In genomic region chr12:124938606-124939427, GRCh38 we compare ENCODE assay signal across 8 cellular contexts. TPM values are rescaled to one million over a fixed set of nuclear protein-coding genes. Genes with fewer than 3 reads are reported as not detected.
DNase-seq lines count a peak whose midpoint lies in the region; ATAC-seq, FAIRE-seq and TF ChIP-seq lines count a peak whose summit lies in the region.

No MANE protein-coding gene starts in this region.

- 2% methylated on average over 22 of the region's 22 CpGs for WGBS in A549 (ENCODE audit: missing lambda C conversion rate)
- WGBS in thymus, result 2% methylated on average over 22 of the region's 22 CpGs

- in situ Hi-C loops in GM18951 (cut with MboI; ENCODE audit: low sequenced_read_pairs, unreplicated experiment), result no loop called here

- no peaks in the 10 kb centered on the region for H3K27me3 ChIP-seq in effector memory CD4-positive, alpha-beta T cell (replicated peaks; ENCODE audit: control insufficient read depth, insufficient read depth, low read length, poor library complexity, severe bottlenecking)
- H3K27me3 ChIP-seq in thymus (ENCODE audit: control insufficient read depth, insufficient read depth), result no peaks in the 10 kb centered on the region

- POLR2A ChIA-PET in A549 (lab: Yijun Ruan, JAX), result interaction anchor here (1.2 to 4.5 kb wide), 9 partner anchors 11 to 33 kb away, joined by 4 to 125 read pairs (median 15); partner anchors contain the start of gene UBC

- H3K9me3 ChIP-seq in A549, result no peaks in the 10 kb centered on the region
- H3K9me3 ChIP-seq in effector memory CD4-positive, alpha-beta T cell (ENCODE audit: control insufficient read depth, low read length), result no peaks in the 10 kb centered on the region
- H3K9me3 ChIP-seq in mucosa of descending colon, result no peaks in the 10 kb centered on the region
- H3K9me3 ChIP-seq in thymus (ENCODE audit: control insufficient read depth), result no peaks in the 10 kb centered on the region

- peaks cover 29% of the 10 kb centered on the region for H3K4me1 ChIP-seq in A549
- H3K4me1 ChIP-seq in effector memory CD4-positive, alpha-beta T cell (ENCODE audit: control insufficient read depth, insufficient read depth, low read length, poor library complexity, severe bottlenecking), result peaks cover 8% of the 10 kb centered on the region
- peaks cover 29% of the 10 kb centered on the region for H3K4me1 ChIP-seq in mucosa of descending colon (ENCODE audit: low read depth)
- H3K4me1 ChIP-seq in thymus (ENCODE audit: control insufficient read depth, insufficient read depth, low read length), result peaks cover 2% of the 10 kb centered on the region

- TF ChIP-seq RAD21 in A549 (conservative IDR thresholded peaks at IDR 0.05 in 1 of 2, IDR thresholded peaks at IDR 0.05 in 1 of 2), result peak; percentile 83 to 84

- intact Hi-C loops in mucosa of descending colon (cut with DNase I, micrococcal nuclease), result no loop called here

- FAIRE-seq in A549 (lab: Jason Lieb, UNC) (peak; percentile 13), TTC549 (lab: Jason Lieb, UNC) (peak; percentile 60)

- H3K27ac ChIP-seq in A549 (peak overlapping the region; percentile 92 to 97), thymus (ENCODE audit: low read depth) (peak overlapping the region; percentile 89)
- H3K27ac ChIP-seq in effector memory CD4-positive, alpha-beta T cell (ENCODE audit: insufficient read depth, low read length, poor library complexity, severe bottlenecking), result peak overlapping the region; percentile 68

- CTCF ChIA-PET in A549 (lab: Yijun Ruan, JAX), result interaction anchor here (0.6 to 14.4 kb wide), 8 partner anchors 11 to 54 kb away, joined by 3 to 243 read pairs (median 26); partner anchors contain the start of genes BRI3BP and UBC

- no peaks in the 10 kb centered on the region for H3K36me3 ChIP-seq in effector memory CD4-positive, alpha-beta T cell (ENCODE audit: control insufficient read depth, insufficient read depth, low read length)
- H3K36me3 ChIP-seq in mucosa of descending colon (ENCODE audit: low read depth), result no peaks in the 10 kb centered on the region
- no peaks in the 10 kb centered on the region for H3K36me3 ChIP-seq in thymus (ENCODE audit: control insufficient read depth, insufficient read depth)

- TF ChIP-seq POLR2A in A549 (IDR thresholded peaks at IDR 0.05; ENCODE audit: low read length) (peak; percentile 31; the same call in 1 of the 2 replicates), GM18951 (IDR thresholded peaks at IDR 0.05; ENCODE audit: extremely low read depth, insufficient read depth, insufficient read length) (peak; percentile 25)

- ATAC-seq in A549, result peak; percentile 52 to 53
- peak; percentile 29 for ATAC-seq in HG03139 (IDR thresholded peaks at IDR 0.05; ENCODE audit: unreplicated experiment)
- peak; percentile 66 for ATAC-seq in mucosa of descending colon

- DNase-seq in A549 (ENCODE audit: low read depth in 1 of 2, low spot score in 1 of 2) (peak in 1 of 2 experiments; percentile 97), mucosa of descending colon (peak in 2 of 3 donors; percentile 75 to 82), NCI-H510A (lab: John Stamatoyannopoulos, UW) (no peak)
- peak; percentile 42 to 50 (median 47) for DNase-seq in effector memory CD4-positive, alpha-beta T cell

- TF ChIP-seq CTCF in A549 (IDR thresholded peaks at IDR 0.05), result peak; percentile 80
- no peak for TF ChIP-seq CTCF in mucosa of descending colon (IDR thresholded peaks at IDR 0.05)

- TF ChIP-seq EP300 in A549 (IDR thresholded peaks at IDR 0.05), result no peak

- peak overlapping the region; percentile 86 for H3K4me2 ChIP-seq in A549

- H3K4me3 ChIP-seq in A549 (peak overlapping the region; percentile 42), mucosa of descending colon (no peak overlapping the region), thymus (ENCODE audit: low read length) (peak overlapping the region; percentile 37)
- peak overlapping the region; percentile 60 for H3K4me3 ChIP-seq in effector memory CD4-positive, alpha-beta T cell (ENCODE audit: insufficient read depth, low read depth, low read length, poor library complexity, severe bottlenecking)

TF ChIP-seq in A549, 52 proteins besides CTCF, POLR2A, EP300 and RAD21 (continues in another document):
- TF ChIP-seq RARB (CRISPR knock-in tag; IDR thresholded peaks at IDR 0.05) (peak; percentile 91; the same call in 1 of the 2 replicates), MAX (IDR thresholded peaks at IDR 0.05) (peak; percentile 46; the same call in 1 of the 2 replicates), GATA3 (IDR thresholded peaks at IDR 0.05; ENCODE audit: borderline replicate concordance) (peak; percentile 34; the same call in 1 of the 2 replicates), ATOH8 (CRISPR knock-in tag; IDR thresholded peaks at IDR 0.05; ENCODE audit: low read depth) (no peak), HOXA7 (CRISPR knock-in tag; IDR thresholded peaks at IDR 0.05) (no peak), PHF8 (IDR thresholded peaks at IDR 0.05; ENCODE audit: borderline replicate concordance, low read depth) (no peak), FOXS1 (CRISPR knock-in tag; IDR thresholded peaks at IDR 0.05) (0 out of 2 replicates have a peak, but pooled peaks have one; percentile 42), PBX3 (IDR thresholded peaks at IDR 0.05) (0 out of 2 replicates have a peak, but pooled peaks have one; percentile 17), REST (IDR thresholded peaks at IDR 0.05) (peak; percentile 33; the same call in 1 of the 2 replicates), TP53 (CRISPR knock-in tag; IDR thresholded peaks at IDR 0.05) (peak; percentile 98), SMC3 (IDR thresholded peaks at IDR 0.05) (peak; percentile 70)

RNA-seq across cellular contexts. Expression of gene UBC, which starts 24.4 kb away (rescaled TPM):
- polyA plus RNA-seq in A549 (2011; rRNA removed), result 2,000 and 2,573 TPM in 2 replicates
- polyA plus RNA-seq in A549 (2012; cell fraction: cytosol; rRNA removed), result 1,783 and 1,966 TPM in 2 replicates
- 1,709 and 1,846 TPM in 2 replicates for polyA plus RNA-seq in A549 (2012; cell fraction: nucleus; rRNA removed)
- polyA plus RNA-seq in A549 (2017; fragmentation: RNase III; extraction: RNeasy Plus Mini Kit Qiagen cat#74134 plus additional on column Dnase treatment), result 993 to 1,034 TPM (median 1,028 TPM) in 3 replicates
- polyA minus RNA-seq in A549 (2011; rRNA and poly(A)+ RNA removed), result 1,104 and 1,174 TPM in 2 replicates
- 1,000 to 10,000 TPM; 1,242 to 1,563 (median 1,498) TPM for total RNA-seq in mucosa of descending colon
- polyA plus RNA-seq in thymus, result 1,037 TPM

RNA-seq across cellular contexts. Expression of gene DHX37, which starts 50.1 kb away (rescaled TPM):
- polyA plus RNA-seq in A549 (2011; rRNA removed) (16.7 and 20.4 TPM in 2 replicates), A549 (2017; fragmentation: RNase III; extraction: RNeasy Plus Mini Kit Qiagen cat#74134 plus additional on column Dnase treatment) (37.5 to 37.7 TPM (median 37.6 TPM) in 3 replicates), thymus (9.2 TPM)
- polyA plus RNA-seq in A549 (2012; cell fraction: cytosol; rRNA removed), result 36.3 and 44.9 TPM in 2 replicates
- polyA plus RNA-seq in A549 (2012; cell fraction: nucleus; rRNA removed), result 104 and 118 TPM in 2 replicates
- polyA minus RNA-seq in A549 (2011; rRNA and poly(A)+ RNA removed), result 28.6 and 47.1 TPM in 2 replicates
- total RNA-seq in mucosa of descending colon, result 10 to 100 TPM; 14.4 to 17.8 (median 14.8) TPM

RNA-seq across cellular contexts. Expression of gene BRI3BP, which starts 54.6 kb away (rescaled TPM):
- polyA plus RNA-seq in A549 (2011; rRNA removed), result 23.7 and 25.0 TPM in 2 replicates
- 13.6 and 17.2 TPM in 2 replicates for polyA plus RNA-seq in A549 (2012; cell fraction: cytosol; rRNA removed)
- 7.2 and 9.0 TPM in 2 replicates for polyA plus RNA-seq in A549 (2012; cell fraction: nucleus; rRNA removed)
- 21.6 to 25.9 TPM (median 23.5 TPM) in 3 replicates for polyA plus RNA-seq in A549 (2017; fragmentation: RNase III; extraction: RNeasy Plus Mini Kit Qiagen cat#74134 plus additional on column Dnase treatment)
- polyA minus RNA-seq in A549 (2011; rRNA and poly(A)+ RNA removed), result 17.5 and 17.8 TPM in 2 replicates
- total RNA-seq in mucosa of descending colon, result 10 to 100 TPM; 21.3 to 45.1 (median 44.4) TPM
- polyA plus RNA-seq in thymus, result 2.6 TPM
